Comparison of ENCODE assay signal across 11 cellular contexts in genomic region chr3:123287051-123287961, GRCh38.
"Had no signal": no experiment of that assay in that cellular context is flagged by ENCODE, and none has a peak within 500 bp of the region (broad histone marks: within the 10 kb centered on the region; RNA-seq: fewer than 3 reads in every experiment).

No MANE protein-coding gene starts in this region.

- H3K4me1 Mint-ChIP-seq: activated naive CD4-positive, alpha-beta T cell treated with anti-CD3 and anti-CD28 coated beads, Interleukin-2, amount 10 ng/mL, durations not matched to agents 7 days and 5 days had no signal

- H3K36me3 ChIP-seq: adrenal gland, right lobe of liver, suprapubic skin, upper lobe of left lung had no signal

- H3K27ac ChIP-seq: adrenal gland, right lobe of liver, suprapubic skin, upper lobe of left lung had no signal

- H3K4me1 ChIP-seq: adrenal gland, right lobe of liver, suprapubic skin, upper lobe of left lung had no signal

- H3K27me3 Mint-ChIP-seq: dendritic cell treated with granulocyte-macrophage colony-stimulating factor and Interleukin-4, amounts not matched to agents 40 ng/mL and 50 ng/mL, for 4 days; progenitor cell of endocrine pancreas had no signal

- H3K27me3 ChIP-seq: adrenal gland, right lobe of liver, suprapubic skin, upper lobe of left lung had no signal

- H3K9me3 Mint-ChIP-seq: activated naive CD4-positive, alpha-beta T cell treated with anti-CD3 and anti-CD28 coated beads, Interleukin-2, amount 10 ng/mL, durations not matched to agents 7 days and 5 days; dendritic cell treated with granulocyte-macrophage colony-stimulating factor and Interleukin-4, amounts not matched to agents 40 ng/mL and 50 ng/mL, for 4 days; natural killer cell; T-helper 2 cell treated with Interferon-gamma antibody and Interleukin-4, amounts not matched to agents 5 μg/mL and 100 μg/mL, for 36 hours had no signal

- H3K27ac Mint-ChIP-seq: activated naive CD4-positive, alpha-beta T cell treated with anti-CD3 and anti-CD28 coated beads, Interleukin-2, amount 10 ng/mL, durations not matched to agents 7 days and 5 days; dendritic cell treated with granulocyte-macrophage colony-stimulating factor and Interleukin-4, amounts not matched to agents 40 ng/mL and 50 ng/mL, for 4 days; natural killer cell; progenitor cell of endocrine pancreas; stimulated activated naive B cell treated with anti-CD40 and anti-IgM and Interleukin-4, amounts not matched to agents 10 μg/mL and 1 μg/mL and 100 μg/mL, for 72 hours; T-helper 2 cell treated with Interferon-gamma antibody and Interleukin-4, amounts not matched to agents 5 μg/mL and 100 μg/mL, for 36 hours had no signal

- H3K36me3 Mint-ChIP-seq: activated naive CD4-positive, alpha-beta T cell treated with anti-CD3 and anti-CD28 coated beads, Interleukin-2, amount 10 ng/mL, durations not matched to agents 7 days and 5 days; natural killer cell had no signal

- H3K4me3 Mint-ChIP-seq: activated naive CD4-positive, alpha-beta T cell treated with anti-CD3 and anti-CD28 coated beads, Interleukin-2, amount 10 ng/mL, durations not matched to agents 7 days and 5 days; dendritic cell treated with granulocyte-macrophage colony-stimulating factor and Interleukin-4, amounts not matched to agents 40 ng/mL and 50 ng/mL, for 4 days; natural killer cell; stimulated activated naive B cell treated with anti-CD40 and anti-IgM and Interleukin-4, amounts not matched to agents 10 μg/mL and 1 μg/mL and 100 μg/mL, for 72 hours; T-helper 2 cell treated with Interferon-gamma antibody and Interleukin-4, amounts not matched to agents 5 μg/mL and 100 μg/mL, for 36 hours had no signal

- H3K4me3 ChIP-seq: adrenal gland, right lobe of liver, suprapubic skin, upper lobe of left lung had no signal

- H3K9me3 ChIP-seq: adrenal gland, right lobe of liver, upper lobe of left lung had no signal

- DNase-seq: activated CD4-positive, alpha-beta T cell treated with anti-CD3 and anti-CD28 coated beads for 1 hour; activated naive CD4-positive, alpha-beta T cell treated with anti-CD3 and anti-CD28 coated beads, Interleukin-2, amount 10 ng/mL, durations not matched to agents 7 days and 5 days; natural killer cell; right lobe of liver had no signal
